In genomic region chr2:119694994-119695521, GRCh38 we compare ENCODE assay signal across 8 cellular contexts. TPM values are rescaled to one million over a fixed set of nuclear protein-coding genes. Genes with fewer than 3 reads are reported as not detected.
DNase-seq lines count a peak whose midpoint lies in the region; ATAC-seq, FAIRE-seq and TF ChIP-seq lines count a peak whose summit lies in the region.

No MANE protein-coding gene starts in this region.

- H3K9me2 ChIP-seq in PC-3 (replicated peaks; ENCODE audit: low read length): no peaks in the 10 kb centered on the region

- H3K4me3 Mint-ChIP-seq in Calu3 (ENCODE audit: low read depth, unreplicated experiment) (peak overlapping the region; percentile 29), astrocyte (ENCODE audit: unreplicated experiment) (no peak overlapping the region), mesothelial cell of epicardium (no peak overlapping the region)

- intact Hi-C loops in Calu3 (cut with micrococcal nuclease; ENCODE audit: unreplicated experiment): no loop called here
- intact Hi-C loops in PC-3 (cut with micrococcal nuclease): no loop called here

- H3K9me3 Mint-ChIP-seq in Calu3 (ENCODE audit: low read depth, unreplicated experiment): peaks cover 3% of the 10 kb centered on the region
- peaks cover 1% of the 10 kb centered on the region for H3K9me3 Mint-ChIP-seq in astrocyte (ENCODE audit: unreplicated experiment)
- no peaks in the 10 kb centered on the region for H3K9me3 Mint-ChIP-seq in mesothelial cell of epicardium

- H3K4me1 ChIP-seq in astrocyte (ENCODE audit: insufficient read depth, low read length): peaks cover 13% of the 10 kb centered on the region
- H3K4me1 ChIP-seq in PC-3 (ENCODE audit: insufficient read depth, low read length): no peaks in the 10 kb centered on the region

- H3K9me3 ChIP-seq in astrocyte (ENCODE audit: insufficient read depth, low read depth, low read length) (no peaks in the 10 kb centered on the region), PC-3 (ENCODE audit: low read length) (no peaks in the 10 kb centered on the region)

- H3K36me3 Mint-ChIP-seq in Calu3 (ENCODE audit: insufficient read depth, unreplicated experiment) (no peaks in the 10 kb centered on the region), astrocyte (ENCODE audit: low read depth, unreplicated experiment) (peaks cover 2% of the 10 kb centered on the region), mesothelial cell of epicardium (no peaks in the 10 kb centered on the region)

- no peaks in the 10 kb centered on the region for H3F3A ChIP-seq in PC-3 (ENCODE audit: low read length, unreplicated experiment)

- H3K27me3 Mint-ChIP-seq in Calu3 (ENCODE audit: unreplicated experiment) (no peaks in the 10 kb centered on the region), astrocyte (ENCODE audit: low read depth, unreplicated experiment) (peaks cover 3% of the 10 kb centered on the region), mesothelial cell of epicardium (ENCODE audit: low read depth) (no peaks in the 10 kb centered on the region)

- H2AFZ ChIP-seq in astrocyte (ENCODE audit: low read depth, low read length) (peak overlapping the region; percentile 62), PC-3 (ENCODE audit: low read length) (no peak overlapping the region)

- H3K79me2 ChIP-seq in astrocyte (ENCODE audit: insufficient read depth, low read length): no peaks in the 10 kb centered on the region
- no peaks in the 10 kb centered on the region for H3K79me2 ChIP-seq in PC-3 (ENCODE audit: low read length)

- BruUV-seq in Calu3 (replicated peaks; lab: Mats Ljungman, UMichigan): no TSS peak
- BruUV-seq in PC-3 (replicated peaks; lab: Mats Ljungman, UMichigan): no TSS peak

- H3K36me3 ChIP-seq in astrocyte (ENCODE audit: insufficient read depth, low read length) (no peaks in the 10 kb centered on the region), PC-3 (ENCODE audit: low read depth, low read length) (no peaks in the 10 kb centered on the region)

- no peaks in the 10 kb centered on the region for H4K20me1 ChIP-seq in astrocyte (ENCODE audit: insufficient read depth, low read length)
- no peaks in the 10 kb centered on the region for H4K20me1 ChIP-seq in PC-3 (ENCODE audit: low read length)

- no peak overlapping the region for H3K27ac ChIP-seq in astrocyte (ENCODE audit: low read depth, low read length)
- no peak overlapping the region for H3K27ac ChIP-seq in PC-3 (ENCODE audit: low read length)

- H3K4me3 ChIP-seq in astrocyte (ENCODE audit: insufficient read depth, low read depth, low read length): peak overlapping the region; percentile 13
- no peak overlapping the region for H3K4me3 ChIP-seq in PC-3 (ENCODE audit: low read length)

- no peak for ATAC-seq in HG03571 (IDR thresholded peaks at IDR 0.05; ENCODE audit: unreplicated experiment)
- no peak for ATAC-seq in PC-3

- peak overlapping the region; percentile 65 for H3K27ac Mint-ChIP-seq in Calu3 (ENCODE audit: unreplicated experiment)
- peak overlapping the region; percentile 55 for H3K27ac Mint-ChIP-seq in astrocyte (ENCODE audit: unreplicated experiment)
- peak overlapping the region; percentile 90 for H3K27ac Mint-ChIP-seq in mesothelial cell of epicardium

- POLR2A ChIA-PET in PC-3 (lab: Charles Lee; ENCODE audit: unreplicated experiment): no interaction called here

- peak; percentile 54 for DNase-seq in Calu3
- peak; percentile 35 for DNase-seq in NCI-H1092 treated with DMSO at 0.1 percent for 48 hours (lab: John Stamatoyannopoulos, UW)
- peak; percentile 83 for DNase-seq in astrocyte (ENCODE audit: low read depth)
- peak in 1 of 2 experiments; percentile 50 for DNase-seq in mesothelial cell of epicardium (ENCODE audit: low spot score in 2 of 2, unreplicated experiment in 2 of 2)
- DNase-seq in PC-3: no peak
- DNase-seq in effector CD8-positive, alpha-beta T cell (lab: John Stamatoyannopoulos, UW): no peak
- no peak for DNase-seq in OCI-M1 (lab: John Stamatoyannopoulos, UW)

- H3K9ac ChIP-seq in astrocyte (ENCODE audit: low read length): peak overlapping the region; percentile 35
- no peak overlapping the region for H3K9ac ChIP-seq in PC-3 (ENCODE audit: low read length)

- FAIRE-seq in astrocyte (lab: Jason Lieb, UNC): peak; percentile 23

- H3K27me3 ChIP-seq in astrocyte (ENCODE audit: insufficient read depth, low read length): no peaks in the 10 kb centered on the region
- H3K27me3 ChIP-seq in PC-3 (ENCODE audit: low read length): no peaks in the 10 kb centered on the region

- CTCF ChIA-PET in Calu3 (lab: Charles Lee) (interaction anchor here (0.6 to 1.1 kb wide), 2 partner anchors 58 to 442 kb away, joined by 3 read pairs; no protein-coding TSS in a partner anchor), PC-3 (lab: Charles Lee) (no interaction called here)

- H3K4me1 Mint-ChIP-seq in Calu3 (ENCODE audit: low read depth, unreplicated experiment): peaks cover 28% of the 10 kb centered on the region
- peaks cover 29% of the 10 kb centered on the region for H3K4me1 Mint-ChIP-seq in astrocyte (ENCODE audit: low read depth, unreplicated experiment)
- H3K4me1 Mint-ChIP-seq in mesothelial cell of epicardium: peaks cover 43% of the 10 kb centered on the region

- H3K4me2 ChIP-seq in astrocyte (ENCODE audit: low read length) (peak overlapping the region; percentile 83), PC-3 (ENCODE audit: low read length) (no peak overlapping the region)

- TF ChIP-seq CTCF in Calu3 (IDR thresholded peaks at IDR 0.05; ENCODE audit: unreplicated experiment) (no peak), astrocyte (IDR thresholded peaks at IDR 0.05; ENCODE audit: insufficient read depth, low read depth, low read length) (no peak), mesothelial cell of epicardium (IDR thresholded peaks at IDR 0.05; ENCODE audit: unreplicated experiment) (no peak), PC-3 (conservative IDR thresholded peaks at IDR 0.05; ENCODE audit: low read depth, low read length) (no peak)

RNA-seq across cellular contexts. Expression of gene TMEM177, which starts 16.1 kb away (rescaled TPM):
- total RNA-seq in Calu3 (2022): 26.4 and 27.3 TPM in 2 replicates
- total RNA-seq in astrocyte: 10.6 and 11.4 TPM in 2 replicates
- 15.2 to 15.8 TPM (median 15.7 TPM) in 3 replicates for total RNA-seq in mesothelial cell of epicardium
- total RNA-seq in PC-3 (2014; rRNA removed): 21.6 and 23.7 TPM in 2 replicates

Comparison
In these comparisons a context has a peak if more than half of its experiments do, and no peak if none do; other contexts are left out.
1. DNase-seq: peak in Calu3 (single experiment), NCI-H1092 treated with DMSO at 0.1 percent for 48 hours (single experiment) and astrocyte (single experiment); none in PC-3 (single experiment), effector CD8-positive, alpha-beta T cell (single experiment) and OCI-M1 (single experiment).
2. Peak in every context shown above with its lines, with median percentiles within 50 percentile points of each other: H3K27ac Mint-ChIP-seq.